25 cellular contexts compared by ENCODE assay signal in genomic region chr2:206231669-206232286, GRCh38.
"Had no signal": no experiment of that assay in that cellular context is flagged by ENCODE, and none has a peak within 500 bp of the region (broad histone marks: within the 10 kb centered on the region; RNA-seq: fewer than 3 reads in every experiment).

No MANE protein-coding gene starts in this region.

- H3K9me3 ChIP-seq: adrenal gland, ascending aorta, esophagus squamous epithelium, gastrocnemius medialis, right lobe of liver had no signal

- H3K27me3 ChIP-seq: adrenal gland, ascending aorta, gastrocnemius medialis, right lobe of liver, tibial nerve had no signal

- H3K9me3 Mint-ChIP-seq: activated T-helper 2 cell treated with anti-CD3 and anti-CD28 coated beads, Interferon-gamma antibody, Interleukin-2, Interleukin-4, amounts not matched to agents 10 μg/mL and 5 μg/mL and 100 μg/mL, durations not matched to agents 14 hours and 24 hours and 36 hours had no signal

- H3K4me1 Mint-ChIP-seq: activated B cell treated with CpG ODN at 0.5 μM for 24 hours; natural killer cell; stimulated activated effector memory CD8-positive, alpha-beta T cell treated with anti-CD3 and anti-CD28 coated beads, Interleukin-12 subunit alpha, Interleukin-12 subunit beta, amount 100 ng/mL, for 72 hours had no signal

- ATAC-seq: activated CD4-positive, alpha-beta T cell treated with anti-CD3 and anti-CD28 coated beads for 36 hours; activated T-cell treated with anti-CD3 and anti-CD28 coated beads, Interleukin-2, amount 50 U/mL, for 4 hours; gastrocnemius medialis; left lung; natural killer cell; right lobe of liver; stimulated activated effector memory CD8-positive, alpha-beta T cell treated with anti-CD3 and anti-CD28 coated beads, Interleukin-12 subunit alpha, Interleukin-12 subunit beta, amount 100 ng/mL, for 72 hours; stimulated activated naive CD8-positive, alpha-beta T cell treated with anti-CD3 and anti-CD28 coated beads, Interleukin-15, amount 100 ng/mL, for 72 hours had no signal

- H3K9ac ChIP-seq: parathyroid adenoma had no signal

- H3K4me3 Mint-ChIP-seq: activated B cell treated with CpG ODN at 0.5 μM for 24 hours; activated CD4-positive, alpha-beta T cell treated with anti-CD3 and anti-CD28 coated beads for 36 hours; activated naive CD8-positive, alpha-beta T cell; activated T-cell treated with anti-CD3 and anti-CD28 coated beads, Interleukin-2, amount 50 U/mL, for 4 hours; endodermal cell; natural killer cell; stimulated activated effector memory CD8-positive, alpha-beta T cell treated with anti-CD3 and anti-CD28 coated beads, Interleukin-12 subunit alpha, Interleukin-12 subunit beta, amount 100 ng/mL, for 72 hours; stimulated activated naive CD8-positive, alpha-beta T cell treated with anti-CD3 and anti-CD28 coated beads, Interleukin-15, amount 100 ng/mL, for 72 hours had no signal

- H3K36me3 Mint-ChIP-seq: natural killer cell; stimulated activated effector memory CD8-positive, alpha-beta T cell treated with anti-CD3 and anti-CD28 coated beads, Interleukin-12 subunit alpha, Interleukin-12 subunit beta, amount 100 ng/mL, for 72 hours had no signal

- DNase-seq: activated B cell treated with CpG ODN at 0.5 μM for 24 hours; activated CD4-positive, alpha-beta T cell treated with anti-CD3 and anti-CD28 coated beads, Interleukin-2, amount 50 U/mL, for 4 hours; activated CD8-positive, alpha-beta memory T cell treated with anti-CD3 and anti-CD28 coated beads, Interleukin-2, amount 50 U/mL, for 48 hours; activated naive CD4-positive, alpha-beta T cell; activated T-cell treated with anti-CD3 and anti-CD28 coated beads, Interleukin-2, amount 50 U/mL, for 4 hours; adrenal gland; endodermal cell; esophagus squamous epithelium; gastrocnemius medialis; kidney glomerular epithelial cell; left lung; natural killer cell; right lobe of liver; stimulated activated CD4-positive, alpha-beta T cell treated with anti-CD3 and anti-CD28 coated beads, Interleukin-2, amount 100 ng/mL, for 24 hours; stimulated activated naive CD8-positive, alpha-beta T cell treated with anti-CD3 and anti-CD28 coated beads, Interleukin-15, amount 100 ng/mL, for 72 hours; T-helper 9 cell had no signal

- H3K27ac Mint-ChIP-seq: activated B cell treated with CpG ODN at 0.5 μM for 24 hours; activated CD4-positive, alpha-beta T cell treated with anti-CD3 and anti-CD28 coated beads for 36 hours; activated naive CD8-positive, alpha-beta T cell; activated T-helper 2 cell treated with anti-CD3 and anti-CD28 coated beads, Interferon-gamma antibody, Interleukin-2, Interleukin-4, amounts not matched to agents 10 μg/mL and 5 μg/mL and 100 μg/mL, durations not matched to agents 14 hours and 24 hours and 36 hours; natural killer cell; stimulated activated effector memory CD8-positive, alpha-beta T cell treated with anti-CD3 and anti-CD28 coated beads, Interleukin-12 subunit alpha, Interleukin-12 subunit beta, amount 100 ng/mL, for 72 hours had no signal

- H3K79me2 ChIP-seq: parathyroid adenoma had no signal

- H3K27ac ChIP-seq: adrenal gland, ascending aorta, coronary artery, gastrocnemius medialis, left lung, parathyroid adenoma, right lobe of liver, tibial nerve had no signal

- H3K36me3 ChIP-seq: adrenal gland, ascending aorta, esophagus squamous epithelium, gastrocnemius medialis, left lung, right lobe of liver, tibial nerve had no signal

- H3K4me3 ChIP-seq: adrenal gland, ascending aorta, coronary artery, esophagus squamous epithelium, gastrocnemius medialis, left lung, right lobe of liver, skin epidermis, tibial nerve had no signal

- H3K4me1 ChIP-seq: adrenal gland, ascending aorta, gastrocnemius medialis, left lung, parathyroid adenoma, right lobe of liver, tibial nerve had no signal
